Comparison of ENCODE assay signal across 21 cellular contexts in the genomic region with DNA sequence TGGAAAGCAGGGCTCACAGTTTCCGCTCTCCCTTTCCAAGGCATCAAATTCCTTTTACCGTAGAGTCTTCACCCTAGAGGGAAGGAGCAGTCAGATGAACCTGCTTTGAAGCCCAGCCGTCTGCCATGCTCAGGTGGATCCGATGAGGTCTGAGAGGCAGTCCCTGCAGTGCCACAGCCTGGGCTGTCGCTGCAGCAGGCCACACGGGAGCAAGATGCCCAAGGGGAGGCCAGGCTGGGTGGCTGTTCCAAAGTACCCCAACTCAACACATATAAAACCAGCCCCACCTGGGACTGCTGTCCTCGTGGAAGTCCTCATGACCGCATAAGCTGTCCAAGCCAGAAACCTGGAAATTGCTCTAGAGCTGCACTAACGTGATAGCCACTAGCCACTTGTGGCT. TPM values are rescaled to one million over a fixed set of nuclear protein-coding genes. Genes with fewer than 3 reads are reported as not detected.
DNase-seq lines count a peak whose midpoint lies in the region; ATAC-seq and TF ChIP-seq lines count a peak whose summit lies in the region.
"Had no signal": no experiment of that assay in that cellular context is flagged by ENCODE, and none has a peak within 500 bp of the region (broad histone marks: within the 10 kb centered on the region; RNA-seq: fewer than 3 reads in every experiment).

No MANE protein-coding gene starts in this region.

- H3K36me3 ChIP-seq in DOHH2 (ENCODE audit: control insufficient read depth, low read length): peaks cover 67% of the 10 kb centered on the region

- no peaks in the 10 kb centered on the region for H3K27me3 Mint-ChIP-seq in CD4-positive, alpha-beta T cell
- no peaks in the 10 kb centered on the region for H3K27me3 Mint-ChIP-seq in activated naive CD8-positive, alpha-beta T cell treated with anti-CD3 and anti-CD28 coated beads, Interleukin-2, amount 10 ng/mL, durations not matched to agents 7 days and 5 days
- no peaks in the 10 kb centered on the region for H3K27me3 Mint-ChIP-seq in natural killer cell treated with Interleukin-12 subunit alpha and Interleukin-12 subunit beta and Interleukin-15 and Interleukin-18, amount 100 ng/mL, for 72 hours
- H3K27me3 Mint-ChIP-seq: activated CD8-positive, alpha-beta T cell treated with anti-CD3 and anti-CD28 coated beads for 36 hours had no signal

- peak overlapping the region; percentile 79 for H3K4me3 Mint-ChIP-seq in CD4-positive, alpha-beta T cell
- no peak overlapping the region for H3K4me3 Mint-ChIP-seq in activated naive CD8-positive, alpha-beta T cell treated with anti-CD3 and anti-CD28 coated beads, Interleukin-2, amount 10 ng/mL, durations not matched to agents 7 days and 5 days
- H3K4me3 Mint-ChIP-seq in natural killer cell treated with Interleukin-12 subunit alpha and Interleukin-12 subunit beta and Interleukin-15 and Interleukin-18, amount 100 ng/mL, for 72 hours: no peak overlapping the region
- H3K4me3 Mint-ChIP-seq: activated CD8-positive, alpha-beta T cell treated with anti-CD3 and anti-CD28 coated beads for 36 hours had no signal

- H3K27me3 ChIP-seq in CD4-positive, alpha-beta T cell (ENCODE audit: control insufficient read depth, insufficient read depth, low read length): no peaks in the 10 kb centered on the region
- no peaks in the 10 kb centered on the region for H3K27me3 ChIP-seq in DOHH2 (ENCODE audit: control insufficient read depth, low read length)
- H3K27me3 ChIP-seq: heart right ventricle, testis had no signal

- peak overlapping the region; percentile 100 for H3K27ac Mint-ChIP-seq in CD4-positive, alpha-beta T cell
- H3K27ac Mint-ChIP-seq in activated naive CD8-positive, alpha-beta T cell treated with anti-CD3 and anti-CD28 coated beads, Interleukin-2, amount 10 ng/mL, durations not matched to agents 7 days and 5 days: peak overlapping the region; percentile 82
- peak overlapping the region; percentile 46 to 93 for H3K27ac Mint-ChIP-seq in natural killer cell treated with Interleukin-12 subunit alpha and Interleukin-12 subunit beta and Interleukin-15 and Interleukin-18, amount 100 ng/mL, for 72 hours

- no peaks in the 10 kb centered on the region for H3K9me3 Mint-ChIP-seq in CD4-positive, alpha-beta T cell
- no peaks in the 10 kb centered on the region for H3K9me3 Mint-ChIP-seq in activated naive CD8-positive, alpha-beta T cell treated with anti-CD3 and anti-CD28 coated beads, Interleukin-2, amount 10 ng/mL, durations not matched to agents 7 days and 5 days
- H3K9me3 Mint-ChIP-seq in natural killer cell treated with Interleukin-12 subunit alpha and Interleukin-12 subunit beta and Interleukin-15 and Interleukin-18, amount 100 ng/mL, for 72 hours: no peaks in the 10 kb centered on the region
- H3K9me3 Mint-ChIP-seq: activated CD8-positive, alpha-beta T cell treated with anti-CD3 and anti-CD28 coated beads for 36 hours had no signal

- DNase-seq in CD4-positive, alpha-beta T cell: no peak
- no peak for DNase-seq in activated naive CD8-positive, alpha-beta T cell treated with anti-CD3 and anti-CD28 coated beads, Interleukin-2, amount 10 ng/mL, durations not matched to agents 7 days and 5 days
- no peak for DNase-seq in natural killer cell treated with Interleukin-12 subunit alpha and Interleukin-12 subunit beta and Interleukin-15 and Interleukin-18, amount 100 ng/mL, for 72 hours (ENCODE audit: low spot score)
- DNase-seq in amniotic stem cell (lab: John Stamatoyannopoulos, UW) (no peak), COR-L47 (lab: John Stamatoyannopoulos, UW) (no peak)
- DNase-seq: activated CD8-positive, alpha-beta T cell treated with anti-CD3 and anti-CD28 coated beads for 36 hours; activated naive CD4-positive, alpha-beta T cell treated with anti-CD3 and anti-CD28 coated beads, Interleukin-2, amount 50 U/mL, for 16 hours; activated T-cell treated with anti-CD3 and anti-CD28 coated beads, Interleukin-2, amount 50 U/mL, for 1 hour; Calu3; erythroblast; foreskin fibroblast; heart right ventricle; Karpas-422; left ventricle myocardium superior; NCI-H187; NCI-H774; Right ventricle myocardium superior; testis had no signal

- no peaks in the 10 kb centered on the region for H3K9me3 ChIP-seq in CD4-positive, alpha-beta T cell (ENCODE audit: control insufficient read depth, low read length)
- H3K9me3 ChIP-seq in DOHH2 (ENCODE audit: control insufficient read depth, insufficient read depth, low read length): no peaks in the 10 kb centered on the region
- H3K9me3 ChIP-seq: heart right ventricle, testis had no signal

- no peak overlapping the region for H3K4me3 ChIP-seq in DOHH2 (ENCODE audit: low read length)
- H3K4me3 ChIP-seq: heart right ventricle, testis had no signal

- H3K4me1 Mint-ChIP-seq in CD4-positive, alpha-beta T cell (ENCODE audit: low read depth): peaks cover 86% of the 10 kb centered on the region
- peaks cover 66% of the 10 kb centered on the region for H3K4me1 Mint-ChIP-seq in activated naive CD8-positive, alpha-beta T cell treated with anti-CD3 and anti-CD28 coated beads, Interleukin-2, amount 10 ng/mL, durations not matched to agents 7 days and 5 days
- peaks cover 55% of the 10 kb centered on the region in 2 donors for H3K4me1 Mint-ChIP-seq in natural killer cell treated with Interleukin-12 subunit alpha and Interleukin-12 subunit beta and Interleukin-15 and Interleukin-18, amount 100 ng/mL, for 72 hours (ENCODE audit: low read depth in 2 of 2)

- peaks cover 46% of the 10 kb centered on the region for H3K36me3 Mint-ChIP-seq in CD4-positive, alpha-beta T cell (ENCODE audit: low read depth)
- H3K36me3 Mint-ChIP-seq in activated naive CD8-positive, alpha-beta T cell treated with anti-CD3 and anti-CD28 coated beads, Interleukin-2, amount 10 ng/mL, durations not matched to agents 7 days and 5 days: peaks cover 23% of the 10 kb centered on the region
- H3K36me3 Mint-ChIP-seq in natural killer cell treated with Interleukin-12 subunit alpha and Interleukin-12 subunit beta and Interleukin-15 and Interleukin-18, amount 100 ng/mL, for 72 hours: peaks cover 15% of the 10 kb centered on the region

- H3F3A ChIP-seq in DOHH2 (ENCODE audit: control insufficient read depth, insufficient read depth): peaks cover 19% of the 10 kb centered on the region

- H3K9me2 ChIP-seq in DOHH2 (replicated peaks; ENCODE audit: control insufficient read depth, low read length): no peaks in the 10 kb centered on the region

- intact Hi-C loops in CD4-positive, alpha-beta T cell (cut with DNase I, micrococcal nuclease): loop anchor here in 1 of 2 experiments (5.0 kb wide), 1 partner anchor 802 kb away; a partner anchor contains a TSS

- peaks cover 5% of the 10 kb centered on the region; the same call in 1 of the 2 replicates for H4K20me1 ChIP-seq in DOHH2 (ENCODE audit: control insufficient read depth, insufficient read depth, low read depth, low read length)

- H3K27ac ChIP-seq in CD4-positive, alpha-beta T cell (ENCODE audit: low read depth, low read length): no peak overlapping the region
- H3K27ac ChIP-seq in DOHH2 (ENCODE audit: low read depth, low read length): peak overlapping the region; percentile 22; the same call in 1 of the 2 replicates
- H3K27ac ChIP-seq: testis, VCaP had no signal

- POLR2A ChIA-PET in CD4-positive, alpha-beta T cell (lab: Charles Lee): interaction anchor here (1.0 to 18.5 kb wide), 8 partner anchors 5 to 138 kb away, joined by 4 to 844 read pairs (median 4); a partner anchor contains a TSS
- POLR2A ChIA-PET in activated naive CD8-positive, alpha-beta T cell treated with anti-CD3 and anti-CD28 coated beads, Interleukin-2, amount 10 ng/mL, durations not matched to agents 7 days and 5 days (lab: Charles Lee): interaction anchor here (0.7 to 3.0 kb wide), 4 partner anchors 9 to 38 kb away, joined by 3 to 17 read pairs (median 6); no protein-coding TSS in a partner anchor

- H3K4me2 ChIP-seq in DOHH2 (ENCODE audit: low read length): 0 out of 2 replicates have a peak overlapping the region, but pooled peaks have one; percentile 100

- peaks cover 61% of the 10 kb centered on the region for H3K4me1 ChIP-seq in DOHH2 (ENCODE audit: control insufficient read depth, low read length)

- no peak for ATAC-seq in CD4-positive, alpha-beta T cell (ENCODE audit: poor library complexity)
- no peak for ATAC-seq in activated naive CD8-positive, alpha-beta T cell treated with anti-CD3 and anti-CD28 coated beads, Interleukin-2, amount 10 ng/mL, durations not matched to agents 7 days and 5 days (ENCODE audit: low read depth)
- no peak for ATAC-seq in natural killer cell treated with Interleukin-12 subunit alpha and Interleukin-12 subunit beta and Interleukin-15 and Interleukin-18, amount 100 ng/mL, for 72 hours
- ATAC-seq in HG03521 (IDR thresholded peaks at IDR 0.05; ENCODE audit: unreplicated experiment): no peak
- ATAC-seq: activated CD8-positive, alpha-beta T cell treated with anti-CD3 and anti-CD28 coated beads for 36 hours; heart right ventricle; left ventricle myocardium superior had no signal

- no peak for TF ChIP-seq CTCF in CD4-positive, alpha-beta T cell (IDR thresholded peaks at IDR 0.05)
- TF ChIP-seq CTCF in DOHH2 (IDR thresholded peaks at IDR 0.05; ENCODE audit: low read depth, low read length, poor library complexity, severe bottlenecking): no peak

- peaks cover 42% of the 10 kb centered on the region for H3K79me2 ChIP-seq in DOHH2 (ENCODE audit: control insufficient read depth, low read length)

- CTCF ChIA-PET in CD4-positive, alpha-beta T cell (lab: Charles Lee): no interaction called here

RNA-seq across cellular contexts. Expression of a gene that starts 4.9 kb away (rescaled TPM):
- 100 to 1,000 TPM; 711 to 727 TPM for total RNA-seq in CD4-positive, alpha-beta T cell
- total RNA-seq in activated naive CD8-positive, alpha-beta T cell treated with anti-CD3 and anti-CD28 coated beads, Interleukin-2, amount 10 ng/mL, durations not matched to agents 7 days and 5 days: 100 to 1,000 TPM; 452 to 453 TPM
- 100 to 1,000 TPM; 114 to 185 TPM for total RNA-seq in natural killer cell treated with Interleukin-12 subunit alpha and Interleukin-12 subunit beta and Interleukin-15 and Interleukin-18, amount 100 ng/mL, for 72 hours

RNA-seq across cellular contexts. Expression of a gene that starts 36.8 kb away (rescaled TPM):
- 10 to 100 TPM; 50.9 to 51.0 TPM for total RNA-seq in CD4-positive, alpha-beta T cell
- 10 to 100 TPM; 54.0 to 61.4 TPM for total RNA-seq in activated naive CD8-positive, alpha-beta T cell treated with anti-CD3 and anti-CD28 coated beads, Interleukin-2, amount 10 ng/mL, durations not matched to agents 7 days and 5 days
- total RNA-seq in natural killer cell treated with Interleukin-12 subunit alpha and Interleukin-12 subunit beta and Interleukin-15 and Interleukin-18, amount 100 ng/mL, for 72 hours: 10 to 100 TPM; 59.5 to 86.5 TPM
